11 cellular contexts compared by ENCODE assay signal in genomic region chr14:70754989-70755388, GRCh38. TPM values are rescaled to one million over a fixed set of nuclear protein-coding genes. Genes with fewer than 3 reads are reported as not detected.
DNase-seq lines count a peak whose midpoint lies in the region; ATAC-seq and TF ChIP-seq lines count a peak whose summit lies in the region.
"Had no signal": no experiment of that assay in that cellular context is flagged by ENCODE, and none has a peak within 500 bp of the region (broad histone marks: within the 10 kb centered on the region; RNA-seq: fewer than 3 reads in every experiment).

No MANE protein-coding gene starts in this region.

- H3K9me3 Mint-ChIP-seq in H9: no peaks in the 10 kb centered on the region

- no peak for TF ChIP-seq EP300 in SK-N-SH (IDR thresholded peaks at IDR 0.05; ENCODE audit: borderline replicate concordance in 1 of 2, low read depth in 1 of 2, low read length in 1 of 2)

- H3K36me3 Mint-ChIP-seq in H9 (ENCODE audit: insufficient read depth in 1 of 3, low read depth in 3 of 3): peaks cover 10 to 46% (median 37%) of the 10 kb centered on the region in 3 experiments; a peak in 6 of 7 replicates

- H3K4ac ChIP-seq in H9 (ENCODE audit: low read depth, low read length): no peak overlapping the region

- H3K56ac ChIP-seq in H9 (ENCODE audit: insufficient read length, low read depth, low read length): no peak overlapping the region

- H3K27ac ChIP-seq in H9 (ENCODE audit: insufficient read length, low read depth, low read length) (no peak overlapping the region), SK-N-SH (ENCODE audit: low read depth in 2 of 2, low read length in 1 of 2) (peak overlapping the region in 1 of 2 experiments; percentile 51; a peak in 2 of 4 replicates), heart right ventricle (no peak overlapping the region), smooth muscle cell (ENCODE audit: low read depth) (peak overlapping the region; percentile 60)
- H3K27ac ChIP-seq: spleen had no signal

- H3K23ac ChIP-seq in H9 (ENCODE audit: insufficient read length, low read depth, low read length): no peak overlapping the region

- H3K9ac ChIP-seq in H9 (ENCODE audit: extremely low read depth, insufficient read length, low read length): no peak overlapping the region
- no peak overlapping the region for H3K9ac ChIP-seq in SK-N-SH
- H3K9ac ChIP-seq in smooth muscle cell (ENCODE audit: low read depth): no peak overlapping the region

- H4K20me1 ChIP-seq in H9 (ENCODE audit: control insufficient read depth, insufficient read depth, insufficient read length) (no peaks in the 10 kb centered on the region), SK-N-SH (ENCODE audit: insufficient read depth) (no peaks in the 10 kb centered on the region), smooth muscle cell (ENCODE audit: low read depth) (no peaks in the 10 kb centered on the region)

- H3K4me2 ChIP-seq in H9 (ENCODE audit: insufficient read depth, insufficient read length, low read length) (no peak overlapping the region), SK-N-SH (no peak overlapping the region), smooth muscle cell (no peak overlapping the region)

- H4K5ac ChIP-seq in H9 (ENCODE audit: insufficient read length, low read depth, low read length): no peak overlapping the region

- no CpG with 5 or more reads among the region's 3 CpGs for WGBS in H9 (ENCODE audit: extremely low coverage, insufficient read length, low lambda C conversion rate)
- WGBS in SK-N-SH (ENCODE audit: low lambda C conversion rate): 73% methylated on average over 2 of the region's 3 CpGs
- 50 to 52% methylated on average over 3 of the region's 3 CpGs for WGBS in heart right ventricle, 2 donors
- WGBS in smooth muscle cell (ENCODE audit: low lambda C conversion rate): 76% methylated on average over 3 of the region's 3 CpGs

- no peak overlapping the region for H3K18ac ChIP-seq in H9 (ENCODE audit: insufficient read length, low read depth, low read length)

- H3F3A ChIP-seq in SK-N-SH (replicated peaks; ENCODE audit: insufficient read depth) (peaks cover 4% of the 10 kb centered on the region), smooth muscle cell (ENCODE audit: low read depth) (no peaks in the 10 kb centered on the region)

- H2BK12ac ChIP-seq in H9 (ENCODE audit: insufficient read length, low read depth, low read length): no peak overlapping the region

- CTCF ChIA-PET in SK-N-SH (lab: Yijun Ruan, JAX): no interaction called here

- H3K9me3 ChIP-seq in H9 (ENCODE audit: control insufficient read depth, low read depth, low read length): no peaks in the 10 kb centered on the region
- H3K9me3 ChIP-seq in SK-N-SH: no peaks in the 10 kb centered on the region
- no peaks in the 10 kb centered on the region for H3K9me3 ChIP-seq in heart right ventricle
- no peaks in the 10 kb centered on the region for H3K9me3 ChIP-seq in smooth muscle cell (replicated peaks; ENCODE audit: low read depth)
- H3K9me3 ChIP-seq: spleen had no signal

- POLR2A ChIA-PET in SK-N-SH (lab: Yijun Ruan, JAX): no interaction called here

- peak; percentile 32 for DNase-seq in H9
- no peak for DNase-seq in SK-N-SH
- no peak for DNase-seq in heart right ventricle
- DNase-seq in smooth muscle cell (lab: John Stamatoyannopoulos, UW; ENCODE audit: unreplicated experiment): no peak
- DNase-seq in left lobe of liver (ENCODE audit: low spot score): no peak
- no peak for DNase-seq in hippocampal formation (lab: John Stamatoyannopoulos, UW)
- DNase-seq: activated T-cell treated with anti-CD3 and anti-CD28 coated beads, Interleukin-2, amount 50 U/mL, for 72 hours; NCI-H1092 treated with DMSO at 0.1 percent for 48 hours; spleen; stimulated activated CD8-positive, alpha-beta memory T cell treated with anti-CD3 and anti-CD28 coated beads, Interleukin-4, amount 100 ng/mL, for 48 hours had no signal

- H3K23me2 ChIP-seq in H9 (ENCODE audit: insufficient read length, low read depth, low read length, poor library complexity, severe bottlenecking): no peaks in the 10 kb centered on the region

- H3K36me3 ChIP-seq in SK-N-SH (replicated peaks in 1 of 2; ENCODE audit: control insufficient read depth in 1 of 2, insufficient read depth in 2 of 2, low read length in 1 of 2): peaks cover 0 to 5% of the 10 kb centered on the region in 2 experiments
- H3K36me3 ChIP-seq in heart right ventricle: no peaks in the 10 kb centered on the region
- H3K36me3 ChIP-seq in smooth muscle cell (ENCODE audit: low read depth): no peaks in the 10 kb centered on the region

- H2AFZ ChIP-seq in H9 (ENCODE audit: low read length): no peak overlapping the region
- no peak overlapping the region for H2AFZ ChIP-seq in SK-N-SH (ENCODE audit: low read depth)
- no peak overlapping the region for H2AFZ ChIP-seq in smooth muscle cell (ENCODE audit: low read depth)

- no peak overlapping the region for H2AK5ac ChIP-seq in H9 (ENCODE audit: insufficient read length, low read length)

- H3K79me2 ChIP-seq in H9 (ENCODE audit: insufficient read depth, low read length) (no peaks in the 10 kb centered on the region), SK-N-SH (ENCODE audit: insufficient read depth) (no peaks in the 10 kb centered on the region), smooth muscle cell (ENCODE audit: low read depth) (no peaks in the 10 kb centered on the region)

- H3K4me3 Mint-ChIP-seq in H9: no peak overlapping the region
- H3K4me3 Mint-ChIP-seq: activated T-cell treated with anti-CD3 and anti-CD28 coated beads, Interleukin-2, amount 50 U/mL, for 72 hours had no signal

- ATAC-seq in heart right ventricle (peak in 5 of 8 donors; percentile 47 to 61 (median 49)), left lobe of liver (no peak), HG02759 (IDR thresholded peaks at IDR 0.05; ENCODE audit: unreplicated experiment) (no peak)
- ATAC-seq: activated T-cell treated with anti-CD3 and anti-CD28 coated beads, Interleukin-2, amount 50 U/mL, for 72 hours had no signal

- no peak overlapping the region for H4K91ac ChIP-seq in H9 (ENCODE audit: insufficient read length, low read depth, low read length)

- H3K4me3 ChIP-seq in SK-N-SH (ENCODE audit: low read depth in 2 of 2, low read length in 1 of 2) (no peak overlapping the region), heart right ventricle (no peak overlapping the region), smooth muscle cell (no peak overlapping the region)
- H3K4me3 ChIP-seq: spleen had no signal

- H3K4me1 Mint-ChIP-seq in H9: peaks cover 0 to 6% of the 10 kb centered on the region in 2 experiments; a peak in 1 of 4 replicates

- H2BK120ac ChIP-seq in H9 (ENCODE audit: low read depth, low read length, poor library complexity, severe bottlenecking): no peak overlapping the region

- no peak overlapping the region for H4K8ac ChIP-seq in H9 (replicated peaks; ENCODE audit: insufficient read length, low read depth, low read length)

- H3K79me1 ChIP-seq in H9 (ENCODE audit: insufficient read depth, low read depth, low read length, poor library complexity, severe bottlenecking): no peaks in the 10 kb centered on the region

- H3K27me3 Mint-ChIP-seq in H9 (ENCODE audit: low read depth): no peaks in the 10 kb centered on the region; the same call in 1 of the 2 replicates

- no peak overlapping the region for H2BK15ac ChIP-seq in H9 (ENCODE audit: low read depth, low read length)

- H3T11ph ChIP-seq in H9 (ENCODE audit: low read length): no peak overlapping the region

- no peak overlapping the region for H3K14ac ChIP-seq in H9 (ENCODE audit: insufficient read depth, low read length)

- no peaks in the 10 kb centered on the region for H3K27me3 ChIP-seq in H9 (ENCODE audit: insufficient read depth, low read length)
- no peaks in the 10 kb centered on the region for H3K27me3 ChIP-seq in SK-N-SH (ENCODE audit: insufficient read depth)
- H3K27me3 ChIP-seq in heart right ventricle: no peaks in the 10 kb centered on the region
- H3K27me3 ChIP-seq in smooth muscle cell (ENCODE audit: low read depth): no peaks in the 10 kb centered on the region
- H3K27me3 ChIP-seq: spleen had no signal

- H3K4me1 ChIP-seq in H9 (ENCODE audit: insufficient read depth, low read length) (no peaks in the 10 kb centered on the region), SK-N-SH (ENCODE audit: control insufficient read depth in 1 of 2, insufficient read depth in 2 of 2, low read depth in 1 of 2, low read length in 1 of 2) (peaks cover 5 to 7% of the 10 kb centered on the region in 2 experiments; a peak in 2 of 4 replicates), heart right ventricle (peaks cover 0 to 7% (median 0%) of the 10 kb centered on the region in 9 donors), smooth muscle cell (ENCODE audit: low read depth) (no peaks in the 10 kb centered on the region)
- H3K4me1 ChIP-seq: spleen had no signal

- no peak overlapping the region for H2BK20ac ChIP-seq in H9 (ENCODE audit: low read depth, low read length, poor library complexity, severe bottlenecking)

- intact Hi-C loops in heart right ventricle (cut with DNase I): no loop called here

- TF ChIP-seq RAD21 in SK-N-SH (IDR thresholded peaks at IDR 0.05; ENCODE audit: low read length): no peak

- no peaks in the 10 kb centered on the region for H3K9me2 ChIP-seq in SK-N-SH

- H2BK5ac ChIP-seq in H9 (ENCODE audit: insufficient read length, low read length): no peak overlapping the region

- no peak overlapping the region; a peak in 1 of 7 replicates for H3K27ac Mint-ChIP-seq in H9
- H3K27ac Mint-ChIP-seq: activated T-cell treated with anti-CD3 and anti-CD28 coated beads, Interleukin-2, amount 50 U/mL, for 72 hours had no signal

- TF ChIP-seq CTCF in H9 (conservative IDR thresholded peaks at IDR 0.05): no peak
- no peak for TF ChIP-seq CTCF in SK-N-SH (IDR thresholded peaks at IDR 0.05)
- TF ChIP-seq CTCF in heart right ventricle (IDR thresholded peaks at IDR 0.05): no peak
- TF ChIP-seq CTCF in smooth muscle cell (IDR thresholded peaks at IDR 0.05; ENCODE audit: borderline replicate concordance, insufficient read depth, poor library complexity, severe bottlenecking): no peak

TF ChIP-seq in SK-N-SH, 30 proteins besides CTCF, POLR2A, EP300 and RAD21 (continues in another document):
- TF ChIP-seq TCF12 (IDR thresholded peaks at IDR 0.05) (peak; percentile 54), RXRA (IDR thresholded peaks at IDR 0.05; ENCODE audit: borderline replicate concordance, low read depth) (no peak), ELF1 (IDR thresholded peaks at IDR 0.05) (no peak), NFIC (IDR thresholded peaks at IDR 0.05; ENCODE audit: borderline replicate concordance) (peak; percentile 46; the same call in 1 of the 2 replicates), MAX (IDR thresholded peaks at IDR 0.05; ENCODE audit: low read depth) (no peak), SMC3 (IDR thresholded peaks at IDR 0.05; ENCODE audit: low read depth, low read length) (no peak)

RNA-seq across cellular contexts. Expression of gene MAP3K9, which starts 54.3 kb away (rescaled TPM):
- total RNA-seq in H9 (2021) (18.3 and 20.0 TPM in 2 replicates), heart right ventricle (1 to 10 TPM in 8 of 10 donors, under 1 TPM in 2; 0.96 to 2.4 (median 1.5) TPM), smooth muscle cell (2.0 and 2.4 TPM in 2 replicates), left lobe of liver (3.1 TPM)
- polyA plus RNA-seq in SK-N-SH (2012; rRNA removed) (2.0 and 2.1 TPM in 2 replicates), heart right ventricle (under 1 TPM; 0.37 to 0.67 TPM), smooth muscle cell (0.22 and 1.8 TPM in 2 replicates)
- 1.1 and 1.3 TPM in 2 replicates for polyA plus RNA-seq in SK-N-SH (2012; cell fraction: cytosol; rRNA removed)
- 4.0 and 4.3 TPM in 2 replicates for polyA plus RNA-seq in SK-N-SH (2012; cell fraction: nucleus; rRNA removed)

Comparison
In these comparisons a context has a peak if more than half of its experiments do, and no peak if none do; other contexts are left out.
1. ATAC-seq: peak in heart right ventricle (5 of 8); none in left lobe of liver (single experiment) and HG02759 (single experiment).